In the genomic region with DNA sequence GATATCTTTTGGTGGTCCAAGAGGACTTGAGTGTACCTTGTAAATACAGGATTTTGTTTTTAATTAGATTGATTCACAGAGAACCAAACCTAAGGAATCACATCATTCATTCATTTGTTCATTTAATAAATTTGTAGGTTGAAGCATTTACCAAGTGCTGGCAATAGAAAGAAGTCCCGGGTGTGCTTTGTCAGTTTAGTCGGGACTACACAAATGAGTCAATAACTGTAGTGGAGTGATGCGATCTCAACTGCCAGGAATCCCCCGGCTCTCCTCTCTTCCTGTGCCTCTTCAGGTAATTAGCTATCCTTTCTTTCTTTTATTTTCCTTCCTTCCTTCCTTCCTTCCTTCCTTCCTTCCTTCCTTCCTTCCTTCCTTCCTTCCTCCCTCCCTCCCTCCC, we compare ENCODE assay signal across 17 cellular contexts. TPM values are rescaled to one million over a fixed set of nuclear protein-coding genes. Genes with fewer than 3 reads are reported as not detected.
DNase-seq lines count a peak whose midpoint lies in the region; ATAC-seq and TF ChIP-seq lines count a peak whose summit lies in the region.
"Had no signal": no experiment of that assay in that cellular context is flagged by ENCODE, and none has a peak within 500 bp of the region (broad histone marks: within the 10 kb centered on the region; RNA-seq: fewer than 3 reads in every experiment).

No MANE protein-coding gene starts in this region.

- H3K27ac Mint-ChIP-seq in activated CD4-positive, alpha-beta memory T cell treated with anti-CD3 and anti-CD28 coated beads, Interleukin-2, amount 10 ng/mL, durations not matched to agents 7 days and 5 days, result peak overlapping the region; percentile 58

- H3K27me3 ChIP-seq in Loucy (ENCODE audit: insufficient read depth, low read length, poor library complexity, severe bottlenecking), result no peaks in the 10 kb centered on the region
- H3K27me3 ChIP-seq: BLaER1, SJCRH30 had no signal

- H4K20me1 ChIP-seq in Loucy (ENCODE audit: insufficient read depth, low read length, poor library complexity, severe bottlenecking), result peaks cover 4% of the 10 kb centered on the region

- no peaks in the 10 kb centered on the region for H3K9me2 ChIP-seq in Loucy (replicated peaks; ENCODE audit: low read depth, low read length)

- TF ChIP-seq CTCF in GM13977 (IDR thresholded peaks at IDR 0.05; ENCODE audit: extremely low read depth, insufficient read depth, missing control alignments), result no peak
- TF ChIP-seq CTCF in Loucy (conservative IDR thresholded peaks at IDR 0.05; ENCODE audit: low read length), result no peak

- no peak for ATAC-seq in GM19397 (IDR thresholded peaks at IDR 0.05; ENCODE audit: unreplicated experiment)

- peaks cover 9% of the 10 kb centered on the region for H3K9me3 Mint-ChIP-seq in activated CD4-positive, alpha-beta memory T cell treated with anti-CD3 and anti-CD28 coated beads, Interleukin-2, amount 10 ng/mL, durations not matched to agents 7 days and 5 days

- no peak overlapping the region for H3K4me2 ChIP-seq in Loucy (ENCODE audit: low read depth, low read length, poor library complexity, severe bottlenecking)

- peaks cover 33% of the 10 kb centered on the region for H3K4me1 Mint-ChIP-seq in activated CD4-positive, alpha-beta memory T cell treated with anti-CD3 and anti-CD28 coated beads, Interleukin-2, amount 10 ng/mL, durations not matched to agents 7 days and 5 days

- in situ Hi-C loops in GM13977 (cut with MboI; ENCODE audit: low pct_unique_long_range_greater_than_20kb, low sequenced_read_pairs, unreplicated experiment), result no loop called here

- peaks cover 5% of the 10 kb centered on the region for H3K27me3 Mint-ChIP-seq in activated CD4-positive, alpha-beta memory T cell treated with anti-CD3 and anti-CD28 coated beads, Interleukin-2, amount 10 ng/mL, durations not matched to agents 7 days and 5 days

- H3K79me2 ChIP-seq in Loucy (ENCODE audit: insufficient read depth, low read length), result peaks cover 26% of the 10 kb centered on the region

- peaks cover 28% of the 10 kb centered on the region for H3K4me1 ChIP-seq in Loucy (ENCODE audit: insufficient read depth, low read length, poor library complexity, severe bottlenecking)
- H3K4me1 ChIP-seq: SJCRH30 had no signal

- no peak overlapping the region for H3K4me3 ChIP-seq in Loucy (ENCODE audit: low read length, poor library complexity, severe bottlenecking)

- peak overlapping the region; percentile 78 for H3K9ac ChIP-seq in Loucy (ENCODE audit: low read depth, low read length, poor library complexity, severe bottlenecking)

- POLR2A ChIA-PET in activated CD4-positive, alpha-beta memory T cell treated with anti-CD3 and anti-CD28 coated beads, Interleukin-2, amount 10 ng/mL, durations not matched to agents 7 days and 5 days (lab: Charles Lee), result no interaction called here

- DNase-seq in GM13977 (ENCODE audit: low spot score) (peak; percentile 34), kidney tubule cell (ENCODE audit: low spot score) (peak; percentile 52), SW480 (ENCODE audit: low spot score) (no peak)
- DNase-seq in activated CD4-positive, alpha-beta memory T cell treated with anti-CD3 and anti-CD28 coated beads, Interleukin-2, amount 10 ng/mL, durations not matched to agents 7 days and 5 days, result peak; percentile 21
- no peak for DNase-seq in stimulated activated CD4-positive, alpha-beta T cell treated with anti-CD3 and anti-CD28 coated beads, Interleukin-4, amount 100 ng/mL, for 1 hour
- DNase-seq: DMS 273 treated with DMSO at 0.1 percent for 48 hours, HCEC 1CT, Kasumi-1, NCI-H2107, NCI-H226, NCI-H526 treated with DMSO at 0.1 percent for 48 hours, OCI-M1, RPMI8226 had no signal

- peaks cover 6% of the 10 kb centered on the region; the same call in 1 of the 2 replicates for H3K9me3 ChIP-seq in Loucy (ENCODE audit: insufficient read depth, low read depth, low read length)
- H3K9me3 ChIP-seq: SJCRH30 had no signal

- peaks cover 5% of the 10 kb centered on the region for H3K36me3 Mint-ChIP-seq in activated CD4-positive, alpha-beta memory T cell treated with anti-CD3 and anti-CD28 coated beads, Interleukin-2, amount 10 ng/mL, durations not matched to agents 7 days and 5 days (ENCODE audit: low read depth)

- no peaks in the 10 kb centered on the region for H3F3A ChIP-seq in Loucy (ENCODE audit: low read depth)

- CTCF ChIA-PET in activated CD4-positive, alpha-beta memory T cell treated with anti-CD3 and anti-CD28 coated beads, Interleukin-2, amount 10 ng/mL, durations not matched to agents 7 days and 5 days (lab: Charles Lee), result no interaction called here

- H3K36me3 ChIP-seq in Loucy (ENCODE audit: insufficient read depth, low read length), result no peaks in the 10 kb centered on the region
- H3K36me3 ChIP-seq: SJCRH30 had no signal

- no peak overlapping the region for H2AFZ ChIP-seq in Loucy (ENCODE audit: low read length)

- no peak overlapping the region for H3K4me3 Mint-ChIP-seq in activated CD4-positive, alpha-beta memory T cell treated with anti-CD3 and anti-CD28 coated beads, Interleukin-2, amount 10 ng/mL, durations not matched to agents 7 days and 5 days

RNA-seq across cellular contexts. Expression of gene WWOX, which starts 1.4 kb away (rescaled TPM):
- total RNA-seq in activated CD4-positive, alpha-beta memory T cell treated with anti-CD3 and anti-CD28 coated beads, Interleukin-2, amount 10 ng/mL, durations not matched to agents 7 days and 5 days, result 10 to 100 TPM; 16.6 to 19.0 TPM

Comparison
In these comparisons a context has a peak if more than half of its experiments do, and no peak if none do; other contexts are left out.
1. DNase-seq: peak in GM13977 (single experiment), activated CD4-positive, alpha-beta memory T cell treated with anti-CD3 and anti-CD28 coated beads, Interleukin-2, amount 10 ng/mL, durations not matched to agents 7 days and 5 days (single experiment) and kidney tubule cell (single experiment); none in SW480 (single experiment) and stimulated activated CD4-positive, alpha-beta T cell treated with anti-CD3 and anti-CD28 coated beads, Interleukin-4, amount 100 ng/mL, for 1 hour (single experiment).